In genomic region chr5:179618923-179619554, GRCh38 we compare ENCODE assay signal across 9 cellular contexts. TPM values are rescaled to one million over a fixed set of nuclear protein-coding genes. Genes with fewer than 3 reads are reported as not detected.
DNase-seq lines count a peak whose midpoint lies in the region; ATAC-seq, FAIRE-seq and TF ChIP-seq lines count a peak whose summit lies in the region.
"Had no signal": no experiment of that assay in that cellular context is flagged by ENCODE, and none has a peak within 500 bp of the region (broad histone marks: within the 10 kb centered on the region; RNA-seq: fewer than 3 reads in every experiment).

No MANE protein-coding gene starts in this region.

- FAIRE-seq in astrocyte (lab: Jason Lieb, UNC): no peak

- intact Hi-C loops in Right ventricle myocardium superior (cut with DNase I) (loop anchor here (10.0 kb wide), 1 partner anchor 106 kb away; no protein-coding TSS in a partner anchor), tibial artery (cut with DNase I; ENCODE audit: low total_unique reads) (no loop called here), left colon (cut with DNase I, micrococcal nuclease) (no loop called here)

- no peaks in the 10 kb centered on the region for H3K27me3 ChIP-seq in cardiac muscle cell
- H3K27me3 ChIP-seq in astrocyte (ENCODE audit: insufficient read depth, low read length): no peaks in the 10 kb centered on the region
- H3K27me3 ChIP-seq in liver (ENCODE audit: control insufficient read depth in 4 of 4, insufficient read depth in 4 of 4, low read length in 3 of 4): no peaks in the 10 kb centered on the region
- H3K27me3 ChIP-seq in tibial artery: no peaks in the 10 kb centered on the region

- ATAC-seq in Right ventricle myocardium superior (ENCODE audit: poor library complexity) (no peak), left colon (no peak)

- POLR2A ChIA-PET in RWPE1 (lab: Yijun Ruan, JAX; ENCODE audit: low non-redundant PET): no interaction called here

- H4K20me1 ChIP-seq in astrocyte (ENCODE audit: insufficient read depth, low read length): peaks cover 92% of the 10 kb centered on the region

- H3K9me3 Mint-ChIP-seq in astrocyte (ENCODE audit: unreplicated experiment): no peaks in the 10 kb centered on the region

- no peaks in the 10 kb centered on the region for H3K27me3 Mint-ChIP-seq in astrocyte (ENCODE audit: low read depth, unreplicated experiment)

- TF ChIP-seq RAD21 in liver (IDR thresholded peaks at IDR 0.05): no peak

- H3K4me1 ChIP-seq in cardiac muscle cell (ENCODE audit: low read depth): peaks cover 26% of the 10 kb centered on the region
- peaks cover 16% of the 10 kb centered on the region for H3K4me1 ChIP-seq in astrocyte (ENCODE audit: insufficient read depth, low read length)
- peaks cover 0 to 51% (median 40%) of the 10 kb centered on the region in 4 donors for H3K4me1 ChIP-seq in liver (ENCODE audit: control insufficient read depth in 4 of 4, insufficient read depth in 4 of 4, low read length in 3 of 4)
- H3K4me1 ChIP-seq in tibial artery: peaks cover 0 to 84% (median 46%) of the 10 kb centered on the region in 4 donors

- TF ChIP-seq CTCF in cardiac muscle cell (IDR thresholded peaks at IDR 0.05; ENCODE audit: low read depth, low read length) (no peak), astrocyte (IDR thresholded peaks at IDR 0.05; ENCODE audit: insufficient read depth, low read depth, low read length) (no peak), liver (IDR thresholded peaks at IDR 0.05; ENCODE audit: low read depth, low read length, missing input control) (no peak), tibial artery (IDR thresholded peaks at IDR 0.05) (no peak), RWPE1 (conservative IDR thresholded peaks at IDR 0.05; ENCODE audit: low read depth) (no peak)

- H3K9me3 ChIP-seq in cardiac muscle cell (ENCODE audit: low read depth) (no peaks in the 10 kb centered on the region), astrocyte (ENCODE audit: insufficient read depth, low read depth, low read length) (no peaks in the 10 kb centered on the region), liver (ENCODE audit: control insufficient read depth in 4 of 4, low read length in 3 of 4) (no peaks in the 10 kb centered on the region), tibial artery (no peaks in the 10 kb centered on the region)

- H3K79me2 ChIP-seq in astrocyte (ENCODE audit: insufficient read depth, low read length): peaks cover 95% of the 10 kb centered on the region

- H3K4me1 Mint-ChIP-seq in astrocyte (ENCODE audit: low read depth, unreplicated experiment): peaks cover 27% of the 10 kb centered on the region

- H3K27ac Mint-ChIP-seq in astrocyte (ENCODE audit: unreplicated experiment): no peak overlapping the region

- 17% methylated on average over 6 of the region's 6 CpGs for WGBS in liver

- H3K4me3 Mint-ChIP-seq in astrocyte (ENCODE audit: unreplicated experiment): peak overlapping the region; percentile 95

- H3K27ac ChIP-seq in cardiac muscle cell (peak overlapping the region; percentile 7), astrocyte (ENCODE audit: low read depth, low read length) (no peak overlapping the region), liver (ENCODE audit: low read depth in 1 of 2, low read length in 2 of 2) (no peak overlapping the region), tibial artery (peak overlapping the region in 1 of 2 donors; percentile 24), RWPE1 (no peak overlapping the region)

- peaks cover 33% of the 10 kb centered on the region for H3K36me3 Mint-ChIP-seq in astrocyte (ENCODE audit: low read depth, unreplicated experiment)

- CTCF ChIA-PET in RWPE1 (lab: Yijun Ruan, JAX): no interaction called here

- H3K36me3 ChIP-seq in cardiac muscle cell (peaks cover 78% of the 10 kb centered on the region), astrocyte (ENCODE audit: insufficient read depth, low read length) (peaks cover 80% of the 10 kb centered on the region), liver (ENCODE audit: control insufficient read depth in 4 of 4, insufficient read depth in 3 of 4, low read depth in 1 of 4, low read length in 3 of 4) (peaks cover 9 to 69% (median 68%) of the 10 kb centered on the region in 4 donors), tibial artery (peaks cover 71 to 78% (median 75%) of the 10 kb centered on the region in 3 donors)

- H2AFZ ChIP-seq in astrocyte (ENCODE audit: low read depth, low read length): no peak overlapping the region

- H3K9ac ChIP-seq in astrocyte (ENCODE audit: low read length): peak overlapping the region; percentile 99
- H3K9ac ChIP-seq in liver (ENCODE audit: low read depth in 1 of 2, low read length in 2 of 2): peak overlapping the region in 1 of 2 donors; percentile 48

- DNase-seq in cardiac muscle cell (ENCODE audit: low read depth in 1 of 2, low spot score in 1 of 2) (peak in 1 of 2 donors; percentile 62), Right ventricle myocardium superior (no peak), astrocyte (ENCODE audit: low read depth) (no peak), tibial artery (peak; percentile 16 to 17), cerebellar nuclear complex (lab: John Stamatoyannopoulos, UW) (no peak), left colon (no peak), RWPE1 (ENCODE audit: low spot score) (no peak)
- DNase-seq: GDM1 had no signal

- peak overlapping the region; percentile 79 for H3K4me3 ChIP-seq in cardiac muscle cell
- H3K4me3 ChIP-seq in astrocyte (ENCODE audit: insufficient read depth, low read depth, low read length): peak overlapping the region; percentile 91
- peak overlapping the region in 2 of 3 donors; percentile 1 to 82 for H3K4me3 ChIP-seq in liver (ENCODE audit: low read depth in 1 of 3, low read length in 3 of 3)
- H3K4me3 ChIP-seq in tibial artery: peak overlapping the region; percentile 94 to 99

- peak overlapping the region; percentile 95 for H3K4me2 ChIP-seq in astrocyte (ENCODE audit: low read length)

TF ChIP-seq in liver, 16 proteins besides CTCF, POLR2A, EP300 and RAD21:
- TF ChIP-seq, protein P1, sequence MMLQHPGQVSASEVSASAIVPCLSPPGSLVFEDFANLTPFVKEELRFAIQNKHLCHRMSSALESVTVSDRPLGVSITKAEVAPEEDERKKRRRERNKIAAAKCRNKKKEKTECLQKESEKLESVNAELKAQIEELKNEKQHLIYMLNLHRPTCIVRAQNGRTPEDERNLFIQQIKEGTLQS (IDR thresholded peaks at IDR 0.05): no peak
- TF ChIP-seq, protein P2, sequence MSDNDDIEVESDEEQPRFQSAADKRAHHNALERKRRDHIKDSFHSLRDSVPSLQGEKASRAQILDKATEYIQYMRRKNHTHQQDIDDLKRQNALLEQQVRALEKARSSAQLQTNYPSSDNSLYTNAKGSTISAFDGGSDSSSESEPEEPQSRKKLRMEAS (IDR thresholded peaks at IDR 0.05): no peak
- TF ChIP-seq JUND (IDR thresholded peaks at IDR 0.05) (no peak), FOXA2 (IDR thresholded peaks at IDR 0.05) (no peak), NR2F2 (IDR thresholded peaks at IDR 0.05) (no peak), TAF1 (conservative IDR thresholded peaks at IDR 0.05) (no peak), RXRA (IDR thresholded peaks at IDR 0.05) (no peak), FOXA1 (IDR thresholded peaks at IDR 0.05) (no peak)

RNA-seq across cellular contexts. Expression of gene HNRNPH1, which starts 4.4 kb away (rescaled TPM):
- total RNA-seq in cardiac muscle cell (467 and 569 TPM in 2 replicates), Right ventricle myocardium superior (221 TPM), astrocyte (349 and 458 TPM in 2 replicates), liver (100 to 1,000 TPM; 505 to 583 TPM), left colon (100 to 1,000 TPM; 352 to 431 TPM)
- polyA plus RNA-seq in cardiac muscle cell (119 and 126 TPM in 2 replicates), liver (100 to 1,000 TPM; 102 to 191 TPM)

Comparison
In these comparisons a context has a peak if more than half of its experiments do, and no peak if none do; other contexts are left out.
1. DNase-seq: peak in tibial artery (2 of 2); none in Right ventricle myocardium superior (single experiment), astrocyte (single experiment), cerebellar nuclear complex (0 of 2), left colon (0 of 2) and RWPE1 (single experiment).
2. H3K4me3 ChIP-seq: peak in every context shown above with its lines; median percentile 96 in tibial artery; 91 in astrocyte; 79 in cardiac muscle cell; 42 in liver.